11 cellular contexts compared by ENCODE assay signal in genomic region chr5:60207031-60207430, GRCh38.
DNase-seq lines count a peak whose midpoint lies in the region; ATAC-seq, FAIRE-seq and TF ChIP-seq lines count a peak whose summit lies in the region.
"Had no signal": no experiment of that assay in that cellular context is flagged by ENCODE, and none has a peak within 500 bp of the region (broad histone marks: within the 10 kb centered on the region; RNA-seq: fewer than 3 reads in every experiment).

No MANE protein-coding gene starts in this region.

- no peak for FAIRE-seq in H54 (lab: Jason Lieb, UNC)
- FAIRE-seq: TTC549 had no signal

- H3K4me1 Mint-ChIP-seq in naive thymus-derived CD4-positive, alpha-beta T cell = no peaks in the 10 kb centered on the region

- intact Hi-C loops in naive thymus-derived CD4-positive, alpha-beta T cell (cut with micrococcal nuclease) = no loop called here

- POLR2A ChIA-PET in naive thymus-derived CD4-positive, alpha-beta T cell (lab: Charles Lee) = no interaction called here

- TF ChIP-seq POLR2A in H54 (IDR thresholded peaks at IDR 0.05; ENCODE audit: low read depth, low read length) = no peak

- no peaks in the 10 kb centered on the region for H3K9me3 ChIP-seq in naive thymus-derived CD4-positive, alpha-beta T cell (ENCODE audit: control insufficient read depth in 2 of 3, low read length in 3 of 3)

- H3K27me3 ChIP-seq in naive thymus-derived CD4-positive, alpha-beta T cell (ENCODE audit: control insufficient read depth in 2 of 2, insufficient read depth in 2 of 2, low read length in 2 of 2) = no peaks in the 10 kb centered on the region

- no peaks in the 10 kb centered on the region for H3K36me3 Mint-ChIP-seq in naive thymus-derived CD4-positive, alpha-beta T cell
- H3K36me3 Mint-ChIP-seq: brain had no signal

- no peaks in the 10 kb centered on the region for H3K4me1 ChIP-seq in naive thymus-derived CD4-positive, alpha-beta T cell (ENCODE audit: control insufficient read depth in 2 of 2, insufficient read depth in 2 of 2, low read length in 2 of 2)

- H3K9me3 Mint-ChIP-seq in naive thymus-derived CD4-positive, alpha-beta T cell = peaks cover 0 to 8% (median 0%) of the 10 kb centered on the region in 11 donors
- H3K9me3 Mint-ChIP-seq: brain had no signal

- CTCF ChIA-PET in naive thymus-derived CD4-positive, alpha-beta T cell (lab: Charles Lee) = no interaction called here

- H3K27me3 Mint-ChIP-seq in naive thymus-derived CD4-positive, alpha-beta T cell = no peaks in the 10 kb centered on the region
- H3K27me3 Mint-ChIP-seq: brain had no signal

- no peak overlapping the region for H3K4me3 ChIP-seq in naive thymus-derived CD4-positive, alpha-beta T cell (ENCODE audit: low read length)

- DNase-seq in NAMALWA (ENCODE audit: low spot score) = peak; percentile 37
- DNase-seq in naive thymus-derived CD4-positive, alpha-beta T cell = no peak
- DNase-seq in H54 (ENCODE audit: insufficient read length, low spot score) = no peak
- DNase-seq in anterior cingulate cortex (lab: John Stamatoyannopoulos, UW) = no peak
- DNase-seq in activated naive CD4-positive, alpha-beta T cell treated with Interleukin-2 at 50 U/mL for 16 hours = no peak
- DNase-seq in NCI-H1930 (lab: John Stamatoyannopoulos, UW) = no peak
- DNase-seq: retina had no signal

- peak; percentile 98 for ATAC-seq in GM18907 (IDR thresholded peaks at IDR 0.05; ENCODE audit: unreplicated experiment)
- ATAC-seq in HG02623 (IDR thresholded peaks at IDR 0.05; ENCODE audit: unreplicated experiment) = peak; percentile 96
- ATAC-seq in naive thymus-derived CD4-positive, alpha-beta T cell = peak; percentile 81

- no peak overlapping the region for H3K27ac ChIP-seq in naive thymus-derived CD4-positive, alpha-beta T cell (ENCODE audit: low read depth, low read length)

- no peak overlapping the region for H3K4me3 Mint-ChIP-seq in naive thymus-derived CD4-positive, alpha-beta T cell
- H3K4me3 Mint-ChIP-seq: brain had no signal

- H3K27ac Mint-ChIP-seq in naive thymus-derived CD4-positive, alpha-beta T cell = no peak overlapping the region
- H3K27ac Mint-ChIP-seq: brain had no signal

- H3K36me3 ChIP-seq in naive thymus-derived CD4-positive, alpha-beta T cell (ENCODE audit: control insufficient read depth in 2 of 3, insufficient read depth in 3 of 3, low read length in 3 of 3) = no peaks in the 10 kb centered on the region
